8 cellular contexts compared by ENCODE assay signal in genomic region chr15:85667491-85668424, GRCh38.
DNase-seq lines count a peak whose midpoint lies in the region; ATAC-seq, FAIRE-seq and TF ChIP-seq lines count a peak whose summit lies in the region.

No MANE protein-coding gene starts in this region.

- intact Hi-C loops in activated naive CD4-positive, alpha-beta T cell treated with anti-CD3 and anti-CD28 coated beads for 36 hours (cut with micrococcal nuclease), result loop anchor here (1.0 kb wide), 8 partner anchors 21 to 259 kb away; no protein-coding TSS in a partner anchor
- intact Hi-C loops in PC-9 (cut with micrococcal nuclease; ENCODE audit: unreplicated experiment), result no loop called here

- H3K36me3 ChIP-seq in PC-9 (ENCODE audit: low read depth) (peaks cover 18% of the 10 kb centered on the region), astrocyte (ENCODE audit: insufficient read depth, low read length) (peaks cover 29% of the 10 kb centered on the region)

- peak; percentile 97 for ATAC-seq in HG02938 (IDR thresholded peaks at IDR 0.05; ENCODE audit: unreplicated experiment)

- H3K27ac ChIP-seq in PC-9 (peak overlapping the region; percentile 55), astrocyte (ENCODE audit: low read depth, low read length) (peak overlapping the region; percentile 92)

- no peak overlapping the region for H3K4me3 Mint-ChIP-seq in activated naive CD4-positive, alpha-beta T cell treated with anti-CD3 and anti-CD28 coated beads for 36 hours
- peak overlapping the region; percentile 7 for H3K4me3 Mint-ChIP-seq in astrocyte (ENCODE audit: unreplicated experiment)
- H3K4me3 Mint-ChIP-seq in immature natural killer cell, result peak overlapping the region; percentile 28 to 84 (median 71)

- H2AFZ ChIP-seq in PC-9 (no peak overlapping the region), astrocyte (ENCODE audit: low read depth, low read length) (no peak overlapping the region)

- peak overlapping the region; percentile 78 for H3K9ac ChIP-seq in astrocyte (ENCODE audit: low read length)

- BruUV-seq in PC-9 (replicated peaks; lab: Mats Ljungman, UMichigan), result no TSS peak

- POLR2A ChIA-PET in PC-9 (lab: Charles Lee; ENCODE audit: unreplicated experiment), result interaction anchor here (0.6 kb wide), 1 partner anchor 287 kb away, joined by 8 read pairs; the partner anchor contains the start of gene AKAP13

- H3K27me3 ChIP-seq in PC-9 (ENCODE audit: insufficient read depth, low read depth) (no peaks in the 10 kb centered on the region), astrocyte (ENCODE audit: insufficient read depth, low read length) (no peaks in the 10 kb centered on the region)

- H3K4me3 ChIP-seq in PC-9, result no peak overlapping the region
- H3K4me3 ChIP-seq in astrocyte (ENCODE audit: insufficient read depth, low read depth, low read length), result no peak overlapping the region

- peak; percentile 88 for FAIRE-seq in astrocyte (lab: Jason Lieb, UNC)

- no peaks in the 10 kb centered on the region for H4K20me1 ChIP-seq in PC-9 (ENCODE audit: insufficient read depth)
- H4K20me1 ChIP-seq in astrocyte (ENCODE audit: insufficient read depth, low read length), result no peaks in the 10 kb centered on the region

- peaks cover 8% of the 10 kb centered on the region; the same call in 1 of the 2 replicates for H3K4me1 ChIP-seq in PC-9 (replicated peaks; ENCODE audit: insufficient read depth)
- H3K4me1 ChIP-seq in astrocyte (ENCODE audit: insufficient read depth, low read length), result peaks cover 17% of the 10 kb centered on the region

- H3K27ac Mint-ChIP-seq in activated naive CD4-positive, alpha-beta T cell treated with anti-CD3 and anti-CD28 coated beads for 36 hours, result peak overlapping the region; percentile 93
- H3K27ac Mint-ChIP-seq in astrocyte (ENCODE audit: unreplicated experiment) (peak overlapping the region; percentile 92), immature natural killer cell (peak overlapping the region; percentile 97 to 99 (median 98))

- H3K79me2 ChIP-seq in PC-9 (ENCODE audit: low read depth), result no peaks in the 10 kb centered on the region
- no peaks in the 10 kb centered on the region for H3K79me2 ChIP-seq in astrocyte (ENCODE audit: insufficient read depth, low read length)

- H3K4me2 ChIP-seq in PC-9 (no peak overlapping the region), astrocyte (ENCODE audit: low read length) (peak overlapping the region; percentile 64)

- DNase-seq in activated naive CD4-positive, alpha-beta T cell treated with anti-CD3 and anti-CD28 coated beads for 36 hours, result peak; percentile 78
- no peak for DNase-seq in activated naive CD4-positive, alpha-beta T cell (lab: John Stamatoyannopoulos, UW)
- peak; percentile 28 to 90 for DNase-seq in PC-9
- peak; percentile 99 for DNase-seq in astrocyte (ENCODE audit: low read depth)
- peak; percentile 85 to 90 (median 89) for DNase-seq in immature natural killer cell
- DNase-seq in stimulated activated CD4-positive, alpha-beta T cell treated with anti-CD3 and anti-CD28 coated beads, TNF-alpha, amount 100 ng/mL, for 4 hours (ENCODE audit: low read depth in 3 of 3), result peak in 2 of 3 experiments; percentile 14 to 32
- DNase-seq in OCI-M2 (lab: John Stamatoyannopoulos, UW; ENCODE audit: unreplicated experiment), result no peak

- H3F3A ChIP-seq in PC-9 (ENCODE audit: insufficient read depth, low read depth), result peaks cover 21% of the 10 kb centered on the region

- H3K9me3 ChIP-seq in PC-9 (ENCODE audit: insufficient read depth, low read depth) (no peaks in the 10 kb centered on the region), astrocyte (ENCODE audit: insufficient read depth, low read depth, low read length) (no peaks in the 10 kb centered on the region)

- no peaks in the 10 kb centered on the region for H3K27me3 Mint-ChIP-seq in activated naive CD4-positive, alpha-beta T cell treated with anti-CD3 and anti-CD28 coated beads for 36 hours (ENCODE audit: low read depth)
- H3K27me3 Mint-ChIP-seq in astrocyte (ENCODE audit: low read depth, unreplicated experiment) (no peaks in the 10 kb centered on the region), immature natural killer cell (ENCODE audit: low read depth in 3 of 3) (peaks cover 0 to 3% (median 0%) of the 10 kb centered on the region in 3 donors)

- H3K9me3 Mint-ChIP-seq in activated naive CD4-positive, alpha-beta T cell treated with anti-CD3 and anti-CD28 coated beads for 36 hours, result no peaks in the 10 kb centered on the region
- no peaks in the 10 kb centered on the region for H3K9me3 Mint-ChIP-seq in astrocyte (ENCODE audit: unreplicated experiment)
- H3K9me3 Mint-ChIP-seq in immature natural killer cell, result no peaks in the 10 kb centered on the region

- H3K4me1 Mint-ChIP-seq in activated naive CD4-positive, alpha-beta T cell treated with anti-CD3 and anti-CD28 coated beads for 36 hours (ENCODE audit: low read depth), result peaks cover 26% of the 10 kb centered on the region
- H3K4me1 Mint-ChIP-seq in astrocyte (ENCODE audit: low read depth, unreplicated experiment) (peaks cover 21% of the 10 kb centered on the region), immature natural killer cell (peaks cover 26 to 31% of the 10 kb centered on the region in 2 donors)

- TF ChIP-seq CTCF in PC-9 (conservative IDR thresholded peaks at IDR 0.05) (no peak), astrocyte (IDR thresholded peaks at IDR 0.05; ENCODE audit: insufficient read depth, low read depth, low read length) (no peak)

- CTCF ChIA-PET in activated naive CD4-positive, alpha-beta T cell treated with anti-CD3 and anti-CD28 coated beads for 36 hours (lab: Charles Lee), result interaction anchor here (0.6 to 2.0 kb wide), 5 partner anchors 8 to 49 kb away, joined by 3 to 6 read pairs (median 3); no protein-coding TSS in a partner anchor
- CTCF ChIA-PET in PC-9 (lab: Charles Lee), result interaction anchor here (0.9 kb wide), 1 partner anchor 349 kb away, joined by 3 read pairs; no protein-coding TSS in a partner anchor

- H3K36me3 Mint-ChIP-seq in activated naive CD4-positive, alpha-beta T cell treated with anti-CD3 and anti-CD28 coated beads for 36 hours (ENCODE audit: low read depth), result peaks cover 41% of the 10 kb centered on the region
- H3K36me3 Mint-ChIP-seq in astrocyte (ENCODE audit: low read depth, unreplicated experiment) (peaks cover 17% of the 10 kb centered on the region), immature natural killer cell (peaks cover 26 to 56% (median 37%) of the 10 kb centered on the region in 3 donors)

- H3K9me2 ChIP-seq in PC-9 (ENCODE audit: insufficient read depth), result no peaks in the 10 kb centered on the region

Comparison
In these comparisons a context has a peak if more than half of its experiments do, and no peak if none do; other contexts are left out.
1. DNase-seq: peak in activated naive CD4-positive, alpha-beta T cell treated with anti-CD3 and anti-CD28 coated beads for 36 hours (single experiment), PC-9 (2 of 2), astrocyte (single experiment), immature natural killer cell (3 of 3) and stimulated activated CD4-positive, alpha-beta T cell treated with anti-CD3 and anti-CD28 coated beads, TNF-alpha, amount 100 ng/mL, for 4 hours (2 of 3); none in activated naive CD4-positive, alpha-beta T cell (0 of 4) and OCI-M2 (single experiment).
2. Peak in every context shown above with its lines, with median percentiles within 50 percentile points of each other: H3K27ac Mint-ChIP-seq.